In genomic region chr4:166198041-166198440, GRCh38 we compare ENCODE assay signal across 17 cellular contexts.
"Had no signal": no experiment of that assay in that cellular context is flagged by ENCODE, and none has a peak within 500 bp of the region (broad histone marks: within the 10 kb centered on the region; RNA-seq: fewer than 3 reads in every experiment).

No MANE protein-coding gene starts in this region.

- H3K4me1 ChIP-seq: adrenal gland, gastroesophageal sphincter, right atrium auricular region had no signal

- H3K27me3 ChIP-seq: adrenal gland, gastroesophageal sphincter, hepatocyte, right atrium auricular region had no signal

- H3K27ac ChIP-seq: adrenal gland, gastroesophageal sphincter, hepatocyte, right atrium auricular region, skin epidermis had no signal

- ATAC-seq: activated CD8-positive, alpha-beta T cell treated with anti-CD3 and anti-CD28 coated beads for 36 hours; activated T-cell treated with anti-CD3 and anti-CD28 coated beads, Interleukin-2, amount 50 U/mL, for 4 hours; gastroesophageal sphincter; natural killer cell treated with Interleukin-12 subunit alpha and Interleukin-12 subunit beta and Interleukin-15 and Interleukin-18, amount 100 ng/mL, for 72 hours had no signal

- H3K4me3 ChIP-seq: adrenal gland, gastroesophageal sphincter, hepatocyte, right atrium auricular region, skin epidermis had no signal

- DNase-seq: activated CD4-positive, alpha-beta T cell treated with anti-CD3 and anti-CD28 coated beads for 1 hour; activated CD8-positive, alpha-beta T cell treated with anti-CD3 and anti-CD28 coated beads for 36 hours; activated effector memory CD4-positive, alpha-beta T cell treated with Interleukin-2 at 50 U/mL for 16 hours; activated T-cell treated with anti-CD3 and anti-CD28 coated beads, Interleukin-2, amount 50 U/mL, for 4 hours; adrenal gland; mesenchymal stem cell; nucleus accumbens; stimulated activated CD4-positive, alpha-beta T cell treated with anti-CD3 and anti-CD28 coated beads, Interleukin-15, amount 100 ng/mL, for 24 hours; stimulated activated CD4-positive, alpha-beta T cell treated with anti-CD3 and anti-CD28 coated beads, Interleukin-4, amount 100 ng/mL, for 24 hours; stimulated activated naive CD4-positive, alpha-beta T cell; substantia nigra; SW 1271 had no signal

- H3K36me3 ChIP-seq: adrenal gland, gastroesophageal sphincter, right atrium auricular region had no signal

- H3K9me3 ChIP-seq: adrenal gland, gastroesophageal sphincter, right atrium auricular region had no signal
